Comparison of ENCODE assay signal across 1 cellular context in genomic region chr7:139614886-139615285, GRCh38.
TF ChIP-seq lines count a peak whose summit lies in the region.

No MANE protein-coding gene starts in this region.

TF ChIP-seq in HepG2, 621 proteins besides CTCF, POLR2A, EP300 and RAD21:
- TF ChIP-seq HDAC6 (IDR thresholded peaks at IDR 0.05; ENCODE audit: low read depth, low read length) (no peak), ZNF687 (CRISPR knock-in tag; IDR thresholded peaks at IDR 0.05) (0 out of 2 replicates have a peak, but pooled peaks have one; percentile 13), RBM22 (optimal IDR thresholded peaks at IDR 0.05; ENCODE audit: low read length) (peak; percentile 54)
